In the genomic region with DNA sequence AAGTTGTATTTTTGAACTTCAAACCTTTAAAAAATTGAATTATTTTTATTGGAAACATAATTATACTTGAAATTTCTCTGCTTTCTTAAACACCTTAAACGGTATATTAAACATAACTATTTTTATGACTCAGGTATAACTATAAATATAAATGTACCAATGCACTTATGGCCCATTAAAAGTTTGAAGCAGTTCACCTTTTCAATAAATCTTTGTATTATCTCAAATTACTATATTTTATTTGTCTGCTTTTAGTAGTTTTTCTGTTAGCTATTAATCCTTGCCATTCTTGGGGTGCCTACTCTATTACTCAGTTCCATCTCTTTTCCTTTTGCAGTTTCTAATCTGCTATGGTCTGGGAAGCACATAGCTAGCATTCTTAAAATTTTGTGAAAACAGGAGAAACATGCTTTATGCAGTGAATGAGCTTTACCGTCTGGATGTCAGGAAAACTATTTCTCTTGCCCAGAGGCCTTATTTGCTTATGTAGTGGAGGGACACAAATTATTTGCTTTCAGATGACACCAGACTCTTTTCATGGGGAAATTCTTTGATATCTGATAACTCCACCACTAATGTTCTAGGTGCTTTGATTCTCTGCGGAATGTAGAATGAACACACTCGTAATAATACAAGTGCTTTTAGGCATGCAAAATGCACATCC, we compare ENCODE assay signal across 13 cellular contexts.
DNase-seq lines count a peak whose midpoint lies in the region; ATAC-seq and TF ChIP-seq lines count a peak whose summit lies in the region.
"Had no signal": no experiment of that assay in that cellular context is flagged by ENCODE, and none has a peak within 500 bp of the region (broad histone marks: within the 10 kb centered on the region; RNA-seq: fewer than 3 reads in every experiment).

No MANE protein-coding gene starts in this region.

- no peak overlapping the region for H3K23ac ChIP-seq in IMR-90 (ENCODE audit: low read depth, low read length)

- H2AFZ ChIP-seq in ACC112 (ENCODE audit: low read length, unreplicated experiment) (no peak overlapping the region), IMR-90 (replicated peaks; ENCODE audit: low read length, poor library complexity) (no peak overlapping the region)

- in situ Hi-C loops in IMR-90 (cut with MboI; ENCODE audit: low sequenced_read_pairs), result no loop called here

- no peak for TF ChIP-seq CTCF in IMR-90 (conservative IDR thresholded peaks at IDR 0.05; ENCODE audit: low read depth, low read length)
- TF ChIP-seq CTCF in choroid plexus epithelial cell (conservative IDR thresholded peaks at IDR 0.05; ENCODE audit: low read depth, low read length), result no peak
- no peak for TF ChIP-seq CTCF in right lobe of liver (IDR thresholded peaks at IDR 0.05)
- no peak for TF ChIP-seq CTCF in lower leg skin (IDR thresholded peaks at IDR 0.05)

- H3K18ac ChIP-seq in IMR-90 (ENCODE audit: low read depth, low read length), result peak overlapping the region; percentile 71; the same call in 1 of the 2 replicates

- BruUV-seq in IMR-90 (replicated peaks; lab: Mats Ljungman, UMichigan), result no TSS peak

- H2AK9ac ChIP-seq in IMR-90 (replicated peaks; ENCODE audit: low read depth, low read length, poor library complexity), result no peak overlapping the region

- H4K5ac ChIP-seq in IMR-90 (ENCODE audit: low read depth, low read length), result peak overlapping the region; percentile 19; the same call in 1 of the 2 replicates

- H3K36me3 ChIP-seq in ACC112 (ENCODE audit: insufficient read depth, low read length) (no peaks in the 10 kb centered on the region), IMR-90 (ENCODE audit: control insufficient read depth, insufficient read depth, low read length) (no peaks in the 10 kb centered on the region), right lobe of liver (no peaks in the 10 kb centered on the region)
- H3K36me3 ChIP-seq: MG63 had no signal

- H3K27me3 ChIP-seq in ACC112 (ENCODE audit: insufficient read depth, low read length), result no peaks in the 10 kb centered on the region
- no peaks in the 10 kb centered on the region for H3K27me3 ChIP-seq in IMR-90 (ENCODE audit: control insufficient read depth, insufficient read depth, low read length)
- H3K27me3 ChIP-seq in right lobe of liver, result no peaks in the 10 kb centered on the region
- H3K27me3 ChIP-seq: MG63 had no signal

- H4K91ac ChIP-seq in IMR-90 (ENCODE audit: insufficient read depth, low read depth, low read length), result no peak overlapping the region; the same call in 1 of the 2 replicates

- H3K4me2 ChIP-seq in IMR-90 (ENCODE audit: low read depth, low read length), result peak overlapping the region; percentile 73; the same call in 1 of the 2 replicates

- H3K4me1 ChIP-seq in ACC112 (ENCODE audit: control insufficient read depth, insufficient read depth, low read length, unreplicated experiment), result peaks cover 42% of the 10 kb centered on the region
- peaks cover 12% of the 10 kb centered on the region for H3K4me1 ChIP-seq in IMR-90 (ENCODE audit: control insufficient read depth, insufficient read depth, low read length)
- peaks cover 0 to 37% (median 12%) of the 10 kb centered on the region in 4 donors for H3K4me1 ChIP-seq in right lobe of liver

- dilution Hi-C loops in IMR-90 (cut with HindIII; ENCODE audit: low sequenced_read_pairs, unreplicated experiment), result no loop called here

- ATAC-seq in IMR-90 (ENCODE audit: low read depth), result peak; percentile 75
- ATAC-seq in right lobe of liver, result peak; percentile 32 to 66 (median 42)
- ATAC-seq in GM19351 (IDR thresholded peaks at IDR 0.05; ENCODE audit: unreplicated experiment), result no peak
- no peak for ATAC-seq in HG03280 (IDR thresholded peaks at IDR 0.05; ENCODE audit: unreplicated experiment)
- ATAC-seq: natural killer cell treated with Interleukin-12 subunit alpha and Interleukin-12 subunit beta and Interleukin-15 and Interleukin-18, amount 100 ng/mL, for 72 hours had no signal

- H2BK5ac ChIP-seq in IMR-90 (ENCODE audit: low read depth, low read length, poor library complexity, severe bottlenecking), result peak overlapping the region; percentile 96

- 0 out of 3 replicates have a peak overlapping the region, but pooled peaks have one; percentile 23 for H2BK15ac ChIP-seq in IMR-90 (ENCODE audit: low read depth, low read length)

- no peak overlapping the region for H3K14ac ChIP-seq in IMR-90 (replicated peaks; ENCODE audit: low read depth, low read length)

- POLR2A ChIA-PET in IMR-90 (lab: Charles Lee; ENCODE audit: unreplicated experiment), result no interaction called here

- H4K20me1 ChIP-seq in IMR-90 (ENCODE audit: insufficient read depth, low read length), result no peaks in the 10 kb centered on the region

- DNase-seq in IMR-90 (peak; percentile 77), choroid plexus epithelial cell (ENCODE audit: low read depth) (peak; percentile 84), right lobe of liver (no peak), lower leg skin (ENCODE audit: low spot score in 2 of 2) (no peak), DMS153 (lab: John Stamatoyannopoulos, UW) (no peak)
- DNase-seq: activated T-cell treated with anti-CD3 and anti-CD28 coated beads for 4 hours; DMS79; MG63; stimulated activated CD8-positive, alpha-beta memory T cell treated with anti-CD3 and anti-CD28 coated beads, Interleukin-4, amount 100 ng/mL, for 48 hours had no signal

- intact Hi-C loops in IMR-90 (cut with micrococcal nuclease), result loop anchor here (2.0 to 5.0 kb wide), 3 partner anchors 166 to 379 kb away; a partner anchor contains a TSS
- intact Hi-C loops in right lobe of liver (cut with DNase I), result no loop called here
- intact Hi-C loops in lower leg skin (cut with DNase I; ENCODE audit: low total_unique reads), result no loop called here

- no peaks in the 10 kb centered on the region for H3K9me3 ChIP-seq in IMR-90 (ENCODE audit: control insufficient read depth, insufficient read depth, low read length)
- H3K9me3 ChIP-seq in right lobe of liver, result no peaks in the 10 kb centered on the region

- H3K56ac ChIP-seq in IMR-90 (ENCODE audit: extremely low read depth, insufficient read depth, low read length), result no peak overlapping the region

- TF ChIP-seq RAD21 in IMR-90 (IDR thresholded peaks at IDR 0.05; ENCODE audit: low read length), result no peak

- H3K4ac ChIP-seq in IMR-90 (ENCODE audit: low read depth, low read length), result 0 out of 2 replicates have a peak overlapping the region, but pooled peaks have one; percentile 20

- peak overlapping the region; percentile 75 for H2BK20ac ChIP-seq in IMR-90 (ENCODE audit: low read depth, low read length)

- no peak overlapping the region for H3K9ac ChIP-seq in IMR-90 (ENCODE audit: low read depth, low read length)

- CTCF ChIA-PET in IMR-90 (lab: Yijun Ruan, JAX), result interaction anchor here (0.6 kb wide), 1 partner anchor 30 kb away, joined by 3 read pairs; no protein-coding TSS in a partner anchor

- no peaks in the 10 kb centered on the region; the same call in none of the 2 replicates for H3K9me1 ChIP-seq in IMR-90 (ENCODE audit: insufficient read depth, low read length)

- no CpG with 5 or more reads among the region's 4 CpGs for WGBS in IMR-90 (ENCODE audit: extremely low coverage in 2 of 2, insufficient read length in 1 of 2), 2 experiments
- WGBS in right lobe of liver (ENCODE audit: insufficient coverage, low coverage, low lambda C conversion rate, missing lambda C conversion rate), result 32% methylated on average over 4 of the region's 4 CpGs
- WGBS in lower leg skin, 2 donors, result 84 to 87% methylated on average over 4 of the region's 4 CpGs

- H3K79me2 ChIP-seq in ACC112 (ENCODE audit: control insufficient read depth, insufficient read depth, low read length, unreplicated experiment), result no peaks in the 10 kb centered on the region

- H3K27ac ChIP-seq in ACC112 (ENCODE audit: low read depth, low read length), result 0 out of 2 replicates have a peak overlapping the region, but pooled peaks have one; percentile 13
- 0 out of 2 replicates have a peak overlapping the region, but pooled peaks have one; percentile 29 for H3K27ac ChIP-seq in IMR-90 (ENCODE audit: insufficient read depth, low read length)
- H3K27ac ChIP-seq in right lobe of liver, result no peak overlapping the region

- no peak overlapping the region for H2AK5ac ChIP-seq in IMR-90 (ENCODE audit: low read depth, low read length)

- peak overlapping the region; percentile 65; the same call in 1 of the 2 replicates for H2BK120ac ChIP-seq in IMR-90 (ENCODE audit: low read depth, low read length)

- TF ChIP-seq POLR2A in IMR-90 (IDR thresholded peaks at IDR 0.05; ENCODE audit: low read depth, low read length) (no peak), right lobe of liver (IDR thresholded peaks at IDR 0.05) (no peak), lower leg skin (IDR thresholded peaks at IDR 0.05) (no peak)

- H3K79me1 ChIP-seq in IMR-90 (ENCODE audit: low read depth in 1 of 2, low read length in 2 of 2), result no peaks in the 10 kb centered on the region

- no peak overlapping the region; a peak in 1 of 4 replicates for H4K8ac ChIP-seq in IMR-90 (ENCODE audit: low read depth in 2 of 2, low read length in 2 of 2)

- H3K4me3 ChIP-seq in ACC112 (ENCODE audit: low read depth, low read length) (no peak overlapping the region), IMR-90 (ENCODE audit: insufficient read depth, low read depth, low read length) (no peak overlapping the region), choroid plexus epithelial cell (ENCODE audit: low read depth, low read length) (no peak overlapping the region), right lobe of liver (no peak overlapping the region), lower leg skin (ENCODE audit: low read depth, poor library complexity, severe bottlenecking) (no peak overlapping the region)
- H3K4me3 ChIP-seq: MG63 had no signal

TF ChIP-seq in IMR-90, 13 proteins besides CTCF, POLR2A, EP300 and RAD21 (continues in another document):
- TF ChIP-seq BHLHE40 (IDR thresholded peaks at IDR 0.05; ENCODE audit: low read depth, low read length) (no peak), RFX5 (IDR thresholded peaks at IDR 0.05; ENCODE audit: low read depth, low read length) (no peak), RCOR1 (IDR thresholded peaks at IDR 0.05; ENCODE audit: insufficient replicate concordance, low read length) (no peak), CEBPB (IDR thresholded peaks at IDR 0.05; ENCODE audit: low read depth, low read length) (no peak), MXI1 (IDR thresholded peaks at IDR 0.05; ENCODE audit: borderline replicate concordance, low read depth, low read length) (no peak), MAZ (IDR thresholded peaks at IDR 0.05; ENCODE audit: borderline replicate concordance, low read depth, low read length) (no peak)
- TF ChIP-seq, protein P1, sequence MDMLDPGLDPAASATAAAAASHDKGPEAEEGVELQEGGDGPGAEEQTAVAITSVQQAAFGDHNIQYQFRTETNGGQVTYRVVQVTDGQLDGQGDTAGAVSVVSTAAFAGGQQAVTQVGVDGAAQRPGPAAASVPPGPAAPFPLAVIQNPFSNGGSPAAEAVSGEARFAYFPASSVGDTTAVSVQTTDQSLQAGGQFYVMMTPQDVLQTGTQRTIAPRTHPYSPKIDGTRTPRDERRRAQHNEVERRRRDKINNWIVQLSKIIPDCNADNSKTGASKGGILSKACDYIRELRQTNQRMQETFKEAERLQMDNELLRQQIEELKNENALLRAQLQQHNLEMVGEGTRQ (IDR thresholded peaks at IDR 0.05; ENCODE audit: low read depth, low read length), result no peak

Comparison
In these comparisons a context has a peak if more than half of its experiments do, and no peak if none do; other contexts are left out.
1. H3K27ac ChIP-seq: peak in ACC112 (single experiment) and IMR-90 (single experiment); none in right lobe of liver (0 of 3).
2. ATAC-seq: peak in IMR-90 (single experiment) and right lobe of liver (4 of 4); none in GM19351 (single experiment) and HG03280 (single experiment).
3. DNase-seq: peak in IMR-90 (single experiment) and choroid plexus epithelial cell (single experiment); none in right lobe of liver (0 of 3), lower leg skin (0 of 2) and DMS153 (single experiment).